10 cellular contexts compared by ENCODE assay signal in the genomic region with DNA sequence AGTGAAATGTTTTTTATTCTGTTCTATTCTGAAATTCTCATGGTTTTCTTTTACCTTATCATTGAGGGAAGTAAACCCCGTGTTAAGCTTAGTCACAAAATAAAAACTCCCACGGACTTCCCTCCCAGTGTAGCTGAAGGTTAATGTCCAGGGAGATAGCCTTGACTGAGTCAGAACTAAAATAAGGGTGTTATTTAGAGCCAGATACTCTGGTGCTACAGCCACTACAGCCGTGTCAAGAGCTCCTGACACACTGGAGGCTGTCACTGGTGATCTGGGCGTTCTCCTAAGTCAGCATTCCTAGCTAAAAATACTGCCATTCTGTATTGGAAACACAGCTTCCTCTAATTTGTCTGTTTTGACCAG.
DNase-seq lines count a peak whose midpoint lies in the region; ATAC-seq and FAIRE-seq lines count a peak whose summit lies in the region.
"Had no signal": no experiment of that assay in that cellular context is flagged by ENCODE, and none has a peak within 500 bp of the region (broad histone marks: within the 10 kb centered on the region; RNA-seq: fewer than 3 reads in every experiment).

No MANE protein-coding gene starts in this region.

- H3K27ac Mint-ChIP-seq in T-helper 2 cell treated with Interferon-gamma antibody and Interleukin-4, amounts not matched to agents 5 μg/mL and 100 μg/mL, for 36 hours: no peak overlapping the region

- H2BK120ac ChIP-seq in neuronal stem cell (ENCODE audit: low read depth, low read length): no peak overlapping the region

- no peaks in the 10 kb centered on the region for H3K36me3 ChIP-seq in neuronal stem cell (replicated peaks in 1 of 2; ENCODE audit: control insufficient read depth in 2 of 2, insufficient read depth in 2 of 2, low read length in 2 of 2)
- H3K36me3 ChIP-seq: BLaER1 had no signal

- no peak overlapping the region for H3K9ac ChIP-seq in neuronal stem cell (ENCODE audit: low read depth, low read length, poor library complexity)
- H3K9ac ChIP-seq: BLaER1 had no signal

- no peak for FAIRE-seq in frontal cortex (lab: Jason Lieb, UNC)

- H4K91ac ChIP-seq in neuronal stem cell (ENCODE audit: low read depth, low read length, poor library complexity): no peak overlapping the region

- H2BK12ac ChIP-seq in neuronal stem cell (ENCODE audit: low read length): no peak overlapping the region

- H3K27ac ChIP-seq in neuronal stem cell (replicated peaks; ENCODE audit: low read length): no peak overlapping the region
- H3K27ac ChIP-seq: BLaER1 had no signal

- H3K4me3 ChIP-seq in skeletal muscle cell (ENCODE audit: low read depth, low read length) (no peak overlapping the region), neuronal stem cell (ENCODE audit: low read length in 2 of 2) (no peak overlapping the region)
- H3K4me3 ChIP-seq: BLaER1 had no signal

- H3K4me3 Mint-ChIP-seq in T-helper 2 cell treated with Interferon-gamma antibody and Interleukin-4, amounts not matched to agents 5 μg/mL and 100 μg/mL, for 36 hours: no peak overlapping the region
- H3K4me3 Mint-ChIP-seq: naive B cell had no signal

- no peak overlapping the region for H3K23ac ChIP-seq in neuronal stem cell (ENCODE audit: low read depth, low read length, poor library complexity)

- no peak overlapping the region for H2AFZ ChIP-seq in neuronal stem cell (ENCODE audit: low read length)

- H3K4ac ChIP-seq in neuronal stem cell (ENCODE audit: low read length): no peak overlapping the region

- DNase-seq in T-helper 2 cell treated with Interferon-gamma antibody and Interleukin-4, amounts not matched to agents 5 μg/mL and 100 μg/mL, for 36 hours (ENCODE audit: low spot score): peak; percentile 12
- DNase-seq in T-helper 2 cell: no peak
- DNase-seq in SK-MEL-5 (ENCODE audit: low read depth, low spot score): peak; percentile 73
- DNase-seq in frontal cortex (ENCODE audit: low spot score in 2 of 2): peak; percentile 16 to 50
- DNase-seq in skeletal muscle cell (ENCODE audit: low read depth): peak; percentile 69
- DNase-seq in NCI-H82 treated with DMSO at 0.1 percent for 48 hours (lab: John Stamatoyannopoulos, UW; ENCODE audit: unreplicated experiment): no peak
- DNase-seq in neuronal stem cell (ENCODE audit: low spot score): no peak
- DNase-seq: naive B cell had no signal

- peaks cover 35% of the 10 kb centered on the region for H3K4me1 Mint-ChIP-seq in T-helper 2 cell treated with Interferon-gamma antibody and Interleukin-4, amounts not matched to agents 5 μg/mL and 100 μg/mL, for 36 hours (ENCODE audit: low read depth)

- H2AK5ac ChIP-seq in neuronal stem cell (ENCODE audit: low read depth, low read length): no peak overlapping the region

- no peak overlapping the region for H3K14ac ChIP-seq in neuronal stem cell (ENCODE audit: low read length)

- H2BK15ac ChIP-seq in neuronal stem cell (ENCODE audit: low read length): no peak overlapping the region

- H3K79me1 ChIP-seq in neuronal stem cell (ENCODE audit: low read depth, low read length): no peaks in the 10 kb centered on the region

- H3K36me3 Mint-ChIP-seq in T-helper 2 cell treated with Interferon-gamma antibody and Interleukin-4, amounts not matched to agents 5 μg/mL and 100 μg/mL, for 36 hours (ENCODE audit: low read depth): peaks cover 7% of the 10 kb centered on the region
- H3K36me3 Mint-ChIP-seq: naive B cell had no signal

- H4K8ac ChIP-seq in neuronal stem cell (ENCODE audit: low read depth, low read length): no peak overlapping the region

- H3K4me2 ChIP-seq in neuronal stem cell (ENCODE audit: insufficient read depth, low read length, poor library complexity, severe bottlenecking): no peak overlapping the region
- H3K4me2 ChIP-seq: BLaER1 had no signal

- H3K9me3 Mint-ChIP-seq in T-helper 2 cell treated with Interferon-gamma antibody and Interleukin-4, amounts not matched to agents 5 μg/mL and 100 μg/mL, for 36 hours: no peaks in the 10 kb centered on the region
- H3K9me3 Mint-ChIP-seq: naive B cell had no signal

- H3K4me1 ChIP-seq in neuronal stem cell (ENCODE audit: control insufficient read depth in 2 of 2, insufficient read depth in 1 of 2, low read depth in 1 of 2, low read length in 2 of 2): peaks cover 10 to 18% of the 10 kb centered on the region in 2 donors

- H3K27me3 ChIP-seq in neuronal stem cell (ENCODE audit: control insufficient read depth in 3 of 3, insufficient read depth in 3 of 3, low read depth in 1 of 3, low read length in 3 of 3): no peaks in the 10 kb centered on the region
- H3K27me3 ChIP-seq: BLaER1 had no signal

- ATAC-seq in HG03095 (IDR thresholded peaks at IDR 0.05; ENCODE audit: unreplicated experiment): no peak

- H3K18ac ChIP-seq in neuronal stem cell (ENCODE audit: low read length): no peak overlapping the region

- no peak overlapping the region for H2BK5ac ChIP-seq in neuronal stem cell (ENCODE audit: low read length)

- no CpG with 5 or more reads among the region's 4 CpGs for WGBS in neuronal stem cell (ENCODE audit: extremely low coverage in 2 of 2, insufficient read length in 2 of 2, insufficient replicate concordance in 1 of 2), 2 donors

- in situ Hi-C loops in SK-MEL-5 (cut with HindIII; ENCODE audit: low pct_unique_long_range_greater_than_20kb, low sequenced_read_pairs): no loop called here

- no peaks in the 10 kb centered on the region for H3K9me3 ChIP-seq in neuronal stem cell (replicated peaks in 1 of 2; ENCODE audit: control insufficient read depth in 2 of 2, insufficient read depth in 1 of 2, low read depth in 1 of 2, low read length in 2 of 2)
- H3K9me3 ChIP-seq: BLaER1 had no signal

- no peaks in the 10 kb centered on the region for H3K27me3 Mint-ChIP-seq in T-helper 2 cell treated with Interferon-gamma antibody and Interleukin-4, amounts not matched to agents 5 μg/mL and 100 μg/mL, for 36 hours (ENCODE audit: low read depth)

Comparison
In these comparisons a context has a peak if more than half of its experiments do, and no peak if none do; other contexts are left out.
1. DNase-seq: peak in T-helper 2 cell treated with Interferon-gamma antibody and Interleukin-4, amounts not matched to agents 5 μg/mL and 100 μg/mL, for 36 hours (single experiment), SK-MEL-5 (single experiment), frontal cortex (2 of 2) and skeletal muscle cell (single experiment); none in T-helper 2 cell (0 of 5), NCI-H82 treated with DMSO at 0.1 percent for 48 hours (single experiment) and neuronal stem cell (single experiment).